8 cellular contexts compared by ENCODE assay signal in genomic region chr10:43648392-43649148, GRCh38. TPM values are rescaled to one million over a fixed set of nuclear protein-coding genes. Genes with fewer than 3 reads are reported as not detected.
DNase-seq lines count a peak whose midpoint lies in the region; ATAC-seq and TF ChIP-seq lines count a peak whose summit lies in the region.

A gene with protein sequence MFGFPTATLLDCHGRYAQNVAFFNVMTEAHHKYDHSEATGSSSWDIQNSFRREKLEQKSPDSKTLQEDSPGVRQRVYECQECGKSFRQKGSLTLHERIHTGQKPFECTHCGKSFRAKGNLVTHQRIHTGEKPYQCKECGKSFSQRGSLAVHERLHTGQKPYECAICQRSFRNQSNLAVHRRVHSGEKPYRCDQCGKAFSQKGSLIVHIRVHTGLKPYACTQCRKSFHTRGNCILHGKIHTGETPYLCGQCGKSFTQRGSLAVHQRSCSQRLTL (minus strand): TSS chr10:43648881. CDS start chr10:43646133, 2,748 bp downstream.

- H3K27me3 ChIP-seq in HUES48 (ENCODE audit: control insufficient read depth, insufficient read depth, low read length), result peaks cover 19% of the 10 kb centered on the region

- intact Hi-C loops in natural killer cell (cut with micrococcal nuclease), result loop anchor here (1.0 kb wide), 2 partner anchors 42 to 74 kb away; partner anchors contain the start of genes ZNF239 and ZNF485

- ATAC-seq in GM21447 (IDR thresholded peaks at IDR 0.05; ENCODE audit: unreplicated experiment) (peak; percentile 99), natural killer cell (peak; percentile 96 to 98 (median 96))
- ATAC-seq in activated T-helper 17 cell treated with anti-CD3 and anti-CD28 coated beads, Interleukin-2, amount 50 U/mL, for 72 hours (replicated peaks), result peak; percentile 97
- ATAC-seq in stimulated activated naive B cell treated with anti-CD40 and anti-IgM and Interleukin-4, amounts not matched to agents 10 μg/mL and 1 μg/mL and 100 μg/mL, for 72 hours (replicated peaks), result peak; percentile 97 to 98

- H3K4me1 ChIP-seq in HUES48 (ENCODE audit: control insufficient read depth, insufficient read depth, low read length), result no peaks in the 10 kb centered on the region

- peaks cover 32% of the 10 kb centered on the region for H3K9me3 ChIP-seq in HUES48 (ENCODE audit: control insufficient read depth, insufficient read depth, low read length)

- DNase-seq in DMS153 (lab: John Stamatoyannopoulos, UW) (peak; percentile 48), RPMI7951 (ENCODE audit: low read depth) (peak; percentile 83), fibroblast of peridontal ligament (ENCODE audit: extremely low read depth) (peak; percentile 80), natural killer cell (peak; percentile 75)
- peak; percentile 79 for DNase-seq in stimulated activated naive B cell treated with anti-CD40 and anti-IgM and Interleukin-4, amounts not matched to agents 10 μg/mL and 1 μg/mL and 100 μg/mL, for 72 hours

- H3K4me1 Mint-ChIP-seq in activated T-helper 17 cell treated with anti-CD3 and anti-CD28 coated beads, Interleukin-2, amount 50 U/mL, for 72 hours, result peaks cover 4% of the 10 kb centered on the region
- peaks cover 28% of the 10 kb centered on the region in 2 donors for H3K4me1 Mint-ChIP-seq in natural killer cell
- peaks cover 6 to 12% of the 10 kb centered on the region in 2 donors for H3K4me1 Mint-ChIP-seq in stimulated activated naive B cell treated with anti-CD40 and anti-IgM and Interleukin-4, amounts not matched to agents 10 μg/mL and 1 μg/mL and 100 μg/mL, for 72 hours

- H3K4me3 Mint-ChIP-seq in activated T-helper 17 cell treated with anti-CD3 and anti-CD28 coated beads, Interleukin-2, amount 50 U/mL, for 72 hours, result peak within 1 kb of the TSS; percentile 93
- peak within 1 kb of the TSS; percentile 97 for H3K4me3 Mint-ChIP-seq in natural killer cell
- H3K4me3 Mint-ChIP-seq in stimulated activated naive B cell treated with anti-CD40 and anti-IgM and Interleukin-4, amounts not matched to agents 10 μg/mL and 1 μg/mL and 100 μg/mL, for 72 hours, result peak within 1 kb of the TSS; percentile 95 to 97

- H3K9ac ChIP-seq in HUES48 (ENCODE audit: low read depth, low read length), result peak within 1 kb of the TSS; percentile 61

- H3K27me3 Mint-ChIP-seq in activated T-helper 17 cell treated with anti-CD3 and anti-CD28 coated beads, Interleukin-2, amount 50 U/mL, for 72 hours, result no peaks in the 10 kb centered on the region
- peaks cover 2 to 4% of the 10 kb centered on the region in 2 donors for H3K27me3 Mint-ChIP-seq in natural killer cell (ENCODE audit: low read depth in 2 of 2)
- H3K27me3 Mint-ChIP-seq in stimulated activated naive B cell treated with anti-CD40 and anti-IgM and Interleukin-4, amounts not matched to agents 10 μg/mL and 1 μg/mL and 100 μg/mL, for 72 hours, result peaks cover 7 to 10% of the 10 kb centered on the region in 2 donors

- H3K4me3 ChIP-seq in HUES48 (ENCODE audit: low read depth, low read length), result peak within 1 kb of the TSS; percentile 75

- H3K36me3 ChIP-seq in HUES48 (ENCODE audit: control insufficient read depth, insufficient read depth, low read length), result peaks cover 25% of the 10 kb centered on the region

- no peak within 1 kb of the TSS for H3K27ac ChIP-seq in HUES48 (ENCODE audit: low read depth, low read length)

- peaks cover 19% of the 10 kb centered on the region for H3K9me3 Mint-ChIP-seq in activated T-helper 17 cell treated with anti-CD3 and anti-CD28 coated beads, Interleukin-2, amount 50 U/mL, for 72 hours
- peaks cover 4 to 16% of the 10 kb centered on the region in 2 donors for H3K9me3 Mint-ChIP-seq in natural killer cell
- H3K9me3 Mint-ChIP-seq in stimulated activated naive B cell treated with anti-CD40 and anti-IgM and Interleukin-4, amounts not matched to agents 10 μg/mL and 1 μg/mL and 100 μg/mL, for 72 hours, result peaks cover 17 to 20% of the 10 kb centered on the region in 2 donors

- no peak for TF ChIP-seq CTCF in natural killer cell (IDR thresholded peaks at IDR 0.05)

- H3K36me3 Mint-ChIP-seq in activated T-helper 17 cell treated with anti-CD3 and anti-CD28 coated beads, Interleukin-2, amount 50 U/mL, for 72 hours (ENCODE audit: low read depth), result peaks cover 32% of the 10 kb centered on the region
- H3K36me3 Mint-ChIP-seq in natural killer cell, result peaks cover 28% of the 10 kb centered on the region
- H3K36me3 Mint-ChIP-seq in stimulated activated naive B cell treated with anti-CD40 and anti-IgM and Interleukin-4, amounts not matched to agents 10 μg/mL and 1 μg/mL and 100 μg/mL, for 72 hours, result peaks cover 30 to 34% of the 10 kb centered on the region in 2 donors

- peak within 1 kb of the TSS; percentile 90 for H3K27ac Mint-ChIP-seq in activated T-helper 17 cell treated with anti-CD3 and anti-CD28 coated beads, Interleukin-2, amount 50 U/mL, for 72 hours
- H3K27ac Mint-ChIP-seq in natural killer cell, result peak within 1 kb of the TSS; percentile 86 to 91
- H3K27ac Mint-ChIP-seq in stimulated activated naive B cell treated with anti-CD40 and anti-IgM and Interleukin-4, amounts not matched to agents 10 μg/mL and 1 μg/mL and 100 μg/mL, for 72 hours, result peak within 1 kb of the TSS; percentile 94

RNA-seq across cellular contexts. Expression of the gene that starts here (rescaled TPM):
- 21.0 and 23.8 TPM in 2 replicates for total RNA-seq in RPMI7951 (2014; rRNA removed; shearing (Covaris generic))
- 1 to 10 TPM; 6.5 to 7.9 TPM for total RNA-seq in activated T-helper 17 cell treated with anti-CD3 and anti-CD28 coated beads, Interleukin-2, amount 50 U/mL, for 72 hours
- 10 to 100 TPM; 19.1 to 28.9 (median 26.2) TPM for total RNA-seq in natural killer cell
